Comparison of ENCODE assay signal across 17 cellular contexts in genomic region chr1:24212376-24212775, GRCh38. TPM values are rescaled to one million over a fixed set of nuclear protein-coding genes. Genes with fewer than 3 reads are reported as not detected.
A peak's percentile ranks its signal among the peaks of the same experiment; 100 is the strongest.
DNase-seq lines count a peak whose midpoint lies in the region; ATAC-seq, FAIRE-seq and TF ChIP-seq lines count a peak whose summit lies in the region.
"Had no signal": no experiment of that assay in that cellular context is flagged by ENCODE, and none has a peak within 500 bp of the region (broad histone marks: within the 10 kb centered on the region; RNA-seq: fewer than 3 reads in every experiment).

No MANE protein-coding gene starts in this region.

- WGBS in IMR-90 (ENCODE audit: extremely low coverage in 2 of 2, insufficient read length in 1 of 2), 2 experiments = no CpG with 5 or more reads among the region's 2 CpGs
- 100% methylated on average over 1 to 2 of the region's 2 CpGs for WGBS in neuronal stem cell (ENCODE audit: extremely low coverage in 2 of 2, insufficient read length in 2 of 2, insufficient replicate concordance in 1 of 2), 2 donors

- H4K91ac ChIP-seq in IMR-90 (ENCODE audit: insufficient read depth, low read depth, low read length) = no peak overlapping the region
- H4K91ac ChIP-seq in neuronal stem cell (ENCODE audit: low read depth, low read length, poor library complexity) = peak overlapping the region; percentile 94

- BruUV-seq in IMR-90 (replicated peaks; lab: Mats Ljungman, UMichigan) = no TSS peak

- H2BK20ac ChIP-seq in IMR-90 (ENCODE audit: low read depth, low read length) = no peak overlapping the region

- no peak overlapping the region for H4K5ac ChIP-seq in IMR-90 (ENCODE audit: low read depth, low read length)

- H3K9me1 ChIP-seq in IMR-90 (ENCODE audit: insufficient read depth, low read length) = no peaks in the 10 kb centered on the region

- POLR2A ChIA-PET in IMR-90 (lab: Charles Lee; ENCODE audit: unreplicated experiment) = no interaction called here

- no peak for TF ChIP-seq POLR2A in IMR-90 (IDR thresholded peaks at IDR 0.05; ENCODE audit: low read depth, low read length)

- peak; percentile 39 for FAIRE-seq in GM18507 (lab: Jason Lieb, UNC)
- FAIRE-seq: A549, D721Med, H54 had no signal

- H3K4me1 ChIP-seq in IMR-90 (ENCODE audit: control insufficient read depth, insufficient read depth, low read length) (no peaks in the 10 kb centered on the region), neuronal stem cell (ENCODE audit: control insufficient read depth in 2 of 2, insufficient read depth in 1 of 2, low read depth in 1 of 2, low read length in 2 of 2) (peaks cover 0 to 5% of the 10 kb centered on the region in 2 donors)

- no peak for ATAC-seq in IMR-90 (ENCODE audit: low read depth)
- no peak for ATAC-seq in activated CD4-positive, CD25-positive, alpha-beta regulatory T cell treated with anti-CD3 and anti-CD28 coated beads, Interleukin-2, amount 50 U/mL, for 24 hours
- ATAC-seq: A549; CD8-positive, alpha-beta T cell had no signal

- H2AFZ ChIP-seq in IMR-90 (replicated peaks; ENCODE audit: low read length, poor library complexity) (peak overlapping the region; percentile 49), neuronal stem cell (ENCODE audit: low read length) (no peak overlapping the region)

- no peak overlapping the region for H3K9ac ChIP-seq in IMR-90 (ENCODE audit: low read depth, low read length)
- peak overlapping the region; percentile 74 for H3K9ac ChIP-seq in neuronal stem cell (ENCODE audit: low read depth, low read length, poor library complexity)

- H2AK9ac ChIP-seq in IMR-90 (replicated peaks; ENCODE audit: low read depth, low read length, poor library complexity) = no peak overlapping the region

- H3K4ac ChIP-seq in IMR-90 (ENCODE audit: low read depth, low read length) (no peak overlapping the region), neuronal stem cell (ENCODE audit: low read length) (no peak overlapping the region)

- no peak overlapping the region for H3K27ac ChIP-seq in IMR-90 (ENCODE audit: insufficient read depth, low read length)
- no peak overlapping the region for H3K27ac ChIP-seq in neuronal stem cell (replicated peaks; ENCODE audit: low read length)
- H3K27ac ChIP-seq: A549 had no signal

- dilution Hi-C loops in IMR-90 (cut with HindIII; ENCODE audit: low sequenced_read_pairs, unreplicated experiment) = no loop called here

- no peaks in the 10 kb centered on the region for H3K36me3 ChIP-seq in IMR-90 (ENCODE audit: control insufficient read depth, insufficient read depth, low read length)
- no peaks in the 10 kb centered on the region for H3K36me3 ChIP-seq in neuronal stem cell (replicated peaks in 1 of 2; ENCODE audit: control insufficient read depth in 2 of 2, insufficient read depth in 2 of 2, low read length in 2 of 2)

- CTCF ChIA-PET in IMR-90 (lab: Yijun Ruan, JAX) = interaction anchor here (1.0 kb wide), 1 partner anchor 15 kb away, joined by 3 read pairs; no protein-coding TSS in a partner anchor

- H2BK15ac ChIP-seq in IMR-90 (ENCODE audit: low read depth, low read length) (no peak overlapping the region), neuronal stem cell (ENCODE audit: low read length) (no peak overlapping the region)

- H3K4me3 ChIP-seq in IMR-90 (ENCODE audit: insufficient read depth, low read depth, low read length) (no peak overlapping the region), neuronal stem cell (ENCODE audit: low read length in 2 of 2) (peak overlapping the region in 1 of 2 donors; percentile 62)
- H3K4me3 ChIP-seq: A549 had no signal

- no peaks in the 10 kb centered on the region for H3K79me1 ChIP-seq in IMR-90 (ENCODE audit: low read depth in 1 of 2, low read length in 2 of 2)
- no peaks in the 10 kb centered on the region for H3K79me1 ChIP-seq in neuronal stem cell (ENCODE audit: low read depth, low read length)

- H3K23ac ChIP-seq in IMR-90 (ENCODE audit: low read depth, low read length) (no peak overlapping the region), neuronal stem cell (ENCODE audit: low read depth, low read length, poor library complexity) (peak overlapping the region; percentile 81)

- H3K9me3 ChIP-seq in IMR-90 (ENCODE audit: control insufficient read depth, insufficient read depth, low read length) (peaks cover 2% of the 10 kb centered on the region; the same call in 1 of the 2 replicates), neuronal stem cell (replicated peaks in 1 of 2; ENCODE audit: control insufficient read depth in 2 of 2, insufficient read depth in 1 of 2, low read depth in 1 of 2, low read length in 2 of 2) (peaks cover 0 to 2% of the 10 kb centered on the region in 2 donors)
- H3K9me3 ChIP-seq: A549 had no signal

- TF ChIP-seq RAD21 in IMR-90 (IDR thresholded peaks at IDR 0.05; ENCODE audit: low read length) = no peak

- H2BK5ac ChIP-seq in IMR-90 (ENCODE audit: low read depth, low read length, poor library complexity, severe bottlenecking) (peak overlapping the region; percentile 8), neuronal stem cell (ENCODE audit: low read length) (no peak overlapping the region)

- H2BK12ac ChIP-seq in neuronal stem cell (ENCODE audit: low read length) = peak overlapping the region; percentile 85

- in situ Hi-C loops in IMR-90 (cut with MboI; ENCODE audit: low sequenced_read_pairs) = no loop called here

- intact Hi-C loops in IMR-90 (cut with micrococcal nuclease) = no loop called here

- no peak for TF ChIP-seq CTCF in IMR-90 (conservative IDR thresholded peaks at IDR 0.05; ENCODE audit: low read depth, low read length)

- H4K20me1 ChIP-seq in IMR-90 (ENCODE audit: insufficient read depth, low read length) = no peaks in the 10 kb centered on the region; the same call in 1 of the 2 replicates

- H3K14ac ChIP-seq in IMR-90 (replicated peaks; ENCODE audit: low read depth, low read length) (no peak overlapping the region), neuronal stem cell (ENCODE audit: low read length) (peak overlapping the region; percentile 100)

- H4K8ac ChIP-seq in IMR-90 (ENCODE audit: low read depth in 2 of 2, low read length in 2 of 2) = no peak overlapping the region
- H4K8ac ChIP-seq in neuronal stem cell (ENCODE audit: low read depth, low read length) = peak overlapping the region; percentile 99

- no peak overlapping the region for H2BK120ac ChIP-seq in IMR-90 (ENCODE audit: low read depth, low read length)
- no peak overlapping the region for H2BK120ac ChIP-seq in neuronal stem cell (ENCODE audit: low read depth, low read length)

- H3K56ac ChIP-seq in IMR-90 (ENCODE audit: extremely low read depth, insufficient read depth, low read length) = no peak overlapping the region

- H2AK5ac ChIP-seq in IMR-90 (ENCODE audit: low read depth, low read length) = no peak overlapping the region
- H2AK5ac ChIP-seq in neuronal stem cell (ENCODE audit: low read depth, low read length) = no peak overlapping the region

- DNase-seq in GM18507 (ENCODE audit: extremely low spot score, insufficient read length, low read depth) = no peak
- no peak for DNase-seq in IMR-90
- DNase-seq in neuronal stem cell (ENCODE audit: low spot score) = no peak
- DNase-seq in DMS53 treated with DMSO at 0.1 percent for 48 hours (lab: John Stamatoyannopoulos, UW; ENCODE audit: unreplicated experiment) = no peak
- DNase-seq in NCI-H146 (lab: John Stamatoyannopoulos, UW) = no peak
- DNase-seq: CD8-positive, alpha-beta T cell; COR-L47; DMS153; DND-41; GDM1 had no signal

- H3K4me2 ChIP-seq in IMR-90 (ENCODE audit: low read depth, low read length) (no peak overlapping the region), neuronal stem cell (ENCODE audit: insufficient read depth, low read length, poor library complexity, severe bottlenecking) (no peak overlapping the region)
- H3K4me2 ChIP-seq: A549 had no signal

- H3K18ac ChIP-seq in IMR-90 (ENCODE audit: low read depth, low read length) (no peak overlapping the region), neuronal stem cell (ENCODE audit: low read length) (no peak overlapping the region)

- H3K27me3 ChIP-seq in IMR-90 (ENCODE audit: control insufficient read depth, insufficient read depth, low read length) = peaks cover 41% of the 10 kb centered on the region
- H3K27me3 ChIP-seq in neuronal stem cell (ENCODE audit: control insufficient read depth in 3 of 3, insufficient read depth in 3 of 3, low read depth in 1 of 3, low read length in 3 of 3) = peaks cover 0 to 9% (median 0%) of the 10 kb centered on the region in 3 experiments

TF ChIP-seq in IMR-90, 13 proteins besides CTCF, POLR2A, EP300 and RAD21:
- TF ChIP-seq NFE2L2 (IDR thresholded peaks at IDR 0.05; ENCODE audit: low read depth, low read length) = no peak
TF ChIP-seq in IMR-90: peak in this region for 0.

RNA-seq across cellular contexts. Expression of gene IFNLR1, which starts 25.3 kb away (rescaled TPM):
- not detected in 2 replicates for total RNA-seq in IMR-90 (2012; rRNA removed)
- not detected in 2 replicates for polyA plus RNA-seq in IMR-90 (2012; rRNA removed)
- not detected in 2 replicates for polyA plus RNA-seq in IMR-90 (2012; cell fraction: cytosol; rRNA removed)
- polyA plus RNA-seq in IMR-90 (2012; cell fraction: nucleus; rRNA removed; ENCODE audit: low replicate concordance) = not detected in 2 replicates
- 0.45 TPM for polyA plus RNA-seq in neuronal stem cell (2013, experiment 1 of 2)
- 0.69 TPM for polyA plus RNA-seq in neuronal stem cell (2013, experiment 2 of 2)
- polyA plus RNA-seq: AG04450, BJ, CD14-positive monocyte had no signal
